Comparison of ENCODE assay signal across 9 cellular contexts in the genomic region with DNA sequence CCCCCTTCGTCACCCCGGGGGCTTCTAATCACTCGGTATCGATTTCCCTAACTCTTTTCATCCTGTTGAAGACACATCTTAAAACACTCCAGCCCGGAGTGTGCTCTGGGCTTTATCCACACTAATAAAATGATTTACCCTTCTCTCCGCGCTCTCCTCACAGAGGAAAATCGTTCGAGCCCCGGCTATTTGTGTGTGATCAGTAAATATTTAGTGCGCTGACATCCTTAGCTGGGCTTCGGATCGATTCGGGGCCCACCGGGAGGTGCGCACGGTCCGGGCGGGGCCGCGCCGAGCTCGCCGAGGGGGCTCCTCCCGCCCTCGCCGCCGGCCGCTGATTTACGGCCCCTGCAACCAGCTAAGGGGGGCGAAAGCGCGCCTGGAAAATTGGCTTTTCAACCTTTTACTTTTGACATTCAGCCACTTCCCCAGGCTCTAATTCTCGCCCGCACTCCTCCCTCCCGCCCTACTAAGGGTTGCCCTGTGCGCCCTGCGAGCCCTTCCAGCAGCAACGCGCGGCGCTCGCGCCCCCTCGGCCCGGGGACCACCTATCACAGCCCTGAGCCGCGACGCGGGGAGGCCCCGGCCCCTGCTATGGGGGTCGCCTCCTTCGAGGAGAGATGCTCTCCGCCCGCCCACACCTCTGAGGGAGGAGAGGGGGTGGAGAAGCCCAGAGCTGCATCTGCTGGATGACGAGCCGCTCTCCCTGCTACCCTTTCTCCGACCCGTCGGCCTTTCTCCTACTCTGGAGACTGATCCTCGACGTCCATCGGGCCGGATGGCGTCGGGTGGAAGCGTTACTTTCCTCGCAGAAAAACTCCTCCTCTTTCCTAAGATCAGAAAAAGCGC. TPM values are rescaled to one million over a fixed set of nuclear protein-coding genes. Genes with fewer than 3 reads are reported as not detected.
A peak's percentile ranks its signal among the peaks of the same experiment; 100 is the strongest.
DNase-seq lines count a peak whose midpoint lies in the region; ATAC-seq and TF ChIP-seq lines count a peak whose summit lies in the region.
"Had no signal": no experiment of that assay in that cellular context is flagged by ENCODE, and none has a peak within 500 bp of the region (broad histone marks: within the 10 kb centered on the region; RNA-seq: fewer than 3 reads in every experiment).

No MANE protein-coding gene starts in this region.

- no peaks in the 10 kb centered on the region for H3K9me3 ChIP-seq in Caco-2

- H3K27ac Mint-ChIP-seq in Caco-2 (ENCODE audit: unreplicated experiment) (peak overlapping the region; percentile 83), progenitor cell of endocrine pancreas (peak overlapping the region; percentile 95)

- H3K4me3 Mint-ChIP-seq in Caco-2 (ENCODE audit: unreplicated experiment) (peak overlapping the region; percentile 74), progenitor cell of endocrine pancreas (ENCODE audit: low read depth) (peak overlapping the region; percentile 73)

- POLR2A ChIA-PET in Caco-2 (lab: Charles Lee): no interaction called here

- CTCF ChIA-PET in Caco-2 (lab: Charles Lee): no interaction called here

- H3K4me3 ChIP-seq in Caco-2 (ENCODE audit: low read depth, low read length): no peak overlapping the region

- no TSS peak for BruUV-seq in Caco-2 (replicated peaks; lab: Mats Ljungman, UMichigan)

- peaks cover 25% of the 10 kb centered on the region for H3K4me1 ChIP-seq in Caco-2

- peak overlapping the region; percentile 38 for H3K27ac ChIP-seq in adipose tissue (ENCODE audit: low read depth, low read length)

- H3K27me3 Mint-ChIP-seq in Caco-2 (ENCODE audit: insufficient read depth, unreplicated experiment): no peaks in the 10 kb centered on the region
- peaks cover 45% of the 10 kb centered on the region for H3K27me3 Mint-ChIP-seq in progenitor cell of endocrine pancreas

- H3K36me3 ChIP-seq in Caco-2 (ENCODE audit: control insufficient read depth, insufficient read depth, low read length): no peaks in the 10 kb centered on the region

- peaks cover 23% of the 10 kb centered on the region for H3K4me1 Mint-ChIP-seq in Caco-2 (ENCODE audit: low read depth, unreplicated experiment)
- H3K4me1 Mint-ChIP-seq in progenitor cell of endocrine pancreas (ENCODE audit: low read depth): peaks cover 35% of the 10 kb centered on the region

- H3K9me3 Mint-ChIP-seq in Caco-2 (ENCODE audit: unreplicated experiment) (no peaks in the 10 kb centered on the region), progenitor cell of endocrine pancreas (ENCODE audit: low read depth) (no peaks in the 10 kb centered on the region)

- WGBS in adipose tissue, 3 donors: 8 to 13% (median 9%) methylated on average over 67 to 69 of the region's 69 CpGs

- H3K36me3 Mint-ChIP-seq in Caco-2 (ENCODE audit: insufficient read depth, unreplicated experiment) (peaks cover 21% of the 10 kb centered on the region), progenitor cell of endocrine pancreas (ENCODE audit: insufficient read depth) (no peaks in the 10 kb centered on the region)

- DNase-seq in Caco-2 (no peak), left ventricle myocardium superior (peak; percentile 49), progenitor cell of endocrine pancreas (ENCODE audit: low spot score, unreplicated experiment) (peak; percentile 61), occipital lobe (lab: John Stamatoyannopoulos, UW) (no peak), NCI-H2171 (lab: John Stamatoyannopoulos, UW) (no peak)
- DNase-seq: SW 1271 had no signal

- no peak for TF ChIP-seq CTCF in Caco-2 (IDR thresholded peaks at IDR 0.05; ENCODE audit: insufficient read depth in 1 of 2, low read depth in 1 of 2, low read length in 1 of 2, severe bottlenecking in 1 of 2, unreplicated experiment in 1 of 2)
- TF ChIP-seq CTCF in progenitor cell of endocrine pancreas (IDR thresholded peaks at IDR 0.05; ENCODE audit: unreplicated experiment): no peak

- intact Hi-C loops in Caco-2 (cut with micrococcal nuclease; ENCODE audit: unreplicated experiment): no loop called here
- intact Hi-C loops in left ventricle myocardium superior (cut with micrococcal nuclease): no loop called here

- no peaks in the 10 kb centered on the region for H3K27me3 ChIP-seq in Caco-2 (replicated peaks; ENCODE audit: control insufficient read depth, insufficient read depth, low read length)

- ATAC-seq in left ventricle myocardium superior: peak; percentile 46
- no peak for ATAC-seq in activated CD4-positive, CD25-positive, alpha-beta regulatory T cell treated with anti-CD3 and anti-CD28 coated beads, Interleukin-2, amount 50 U/mL, for 24 hours
- ATAC-seq in GM19452 (IDR thresholded peaks at IDR 0.05; ENCODE audit: unreplicated experiment): no peak

RNA-seq across cellular contexts. Expression of gene NR2F2, which starts 7.9 kb away (rescaled TPM):
- total RNA-seq in Caco-2 (2022) (134 and 140 TPM in 2 replicates), left ventricle myocardium superior (18.0 TPM), progenitor cell of endocrine pancreas (40.3 and 48.6 TPM in 2 replicates), occipital lobe (4.1 TPM)
- polyA plus RNA-seq in adipose tissue: 10 to 100 TPM in 2 of 3 donors, 1 to 10 TPM in 1; 9.7 to 33.5 (median 31.4) TPM

Comparison
In these comparisons a context has a peak if more than half of its experiments do, and no peak if none do; other contexts are left out.
1. DNase-seq: peak in left ventricle myocardium superior (single experiment) and progenitor cell of endocrine pancreas (single experiment); none in Caco-2 (0 of 2), occipital lobe (single experiment) and NCI-H2171 (single experiment).